1 cellular context compared by ENCODE assay signal in genomic region chr9:75282047-75282446, GRCh38.
A peak's percentile ranks its signal among the peaks of the same experiment; 100 is the strongest.
TF ChIP-seq lines count a peak whose summit lies in the region.

No MANE protein-coding gene starts in this region.

TF ChIP-seq in HepG2, 621 proteins besides CTCF, POLR2A, EP300 and RAD21 (continued from another document):
- TF ChIP-seq MAFK (conservative IDR thresholded peaks at IDR 0.05 in 1 of 2, IDR thresholded peaks at IDR 0.05 in 1 of 2; ENCODE audit: low read length in 2 of 2) (peak; percentile 24 to 69; a peak in 3 of 4 replicates), MAFF (IDR thresholded peaks at IDR 0.05; ENCODE audit: low read depth, low read length) (peak; percentile 44; the same call in 1 of the 2 replicates)
